In the genomic region with DNA sequence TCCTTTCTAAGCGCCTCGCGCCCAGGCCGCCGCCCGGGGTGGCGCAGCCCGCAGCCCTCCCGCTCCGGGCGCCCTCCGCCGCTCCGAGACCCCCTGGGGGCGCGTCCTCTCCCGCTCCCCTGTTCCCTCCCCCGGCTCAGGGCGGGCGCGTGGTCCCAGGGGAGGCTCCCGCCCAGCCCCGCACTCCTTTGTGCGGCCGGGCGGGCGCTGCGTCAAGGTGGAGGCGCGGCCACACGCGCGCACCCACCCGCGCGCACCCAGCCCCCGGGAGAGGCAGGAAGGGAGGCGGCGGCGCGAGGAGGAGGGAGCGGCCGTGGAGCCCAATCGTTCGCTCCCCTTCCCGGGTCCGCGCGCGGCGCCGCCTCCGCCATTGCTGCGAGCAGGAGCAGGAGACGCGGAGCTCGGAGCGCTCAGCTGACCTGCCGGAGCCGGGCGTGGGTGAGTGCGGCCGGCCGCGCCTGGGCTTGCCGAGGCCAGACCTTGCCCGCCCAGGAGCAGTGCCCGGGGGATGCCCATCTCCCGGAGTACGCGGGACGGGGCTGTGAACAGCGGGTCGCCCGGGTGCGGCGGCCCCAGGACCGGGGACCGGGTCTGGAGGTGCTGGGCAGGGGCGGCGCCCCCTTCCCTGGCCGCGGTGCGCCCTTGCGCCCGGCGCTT, we compare ENCODE assay signal across 9 cellular contexts. TPM values are rescaled to one million over a fixed set of nuclear protein-coding genes. Genes with fewer than 3 reads are reported as not detected.
DNase-seq lines count a peak whose midpoint lies in the region; ATAC-seq lines count a peak whose summit lies in the region.
"Had no signal": no experiment of that assay in that cellular context is flagged by ENCODE, and none has a peak within 500 bp of the region (broad histone marks: within the 10 kb centered on the region; RNA-seq: fewer than 3 reads in every experiment).

A gene with protein sequence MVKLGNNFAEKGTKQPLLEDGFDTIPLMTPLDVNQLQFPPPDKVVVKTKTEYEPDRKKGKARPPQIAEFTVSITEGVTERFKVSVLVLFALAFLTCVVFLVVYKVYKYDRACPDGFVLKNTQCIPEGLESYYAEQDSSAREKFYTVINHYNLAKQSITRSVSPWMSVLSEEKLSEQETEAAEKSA (plus strand): TSS at position 367 of the 657 bp plus-strand sequence. CDS start 528 bp downstream, outside the sequence.

- peak within 1 kb of the TSS; percentile 96 for H3K4me2 ChIP-seq in neuronal stem cell (ENCODE audit: insufficient read depth, low read length, poor library complexity, severe bottlenecking)

- H3K27ac ChIP-seq in HUES6 (ENCODE audit: low read depth, low read length) (no peak within 1 kb of the TSS), neuronal stem cell (replicated peaks; ENCODE audit: low read length) (no peak within 1 kb of the TSS)

- peak within 1 kb of the TSS; percentile 74 for H2AK5ac ChIP-seq in neuronal stem cell (ENCODE audit: low read depth, low read length)

- H2BK5ac ChIP-seq in neuronal stem cell (ENCODE audit: low read length): peak within 1 kb of the TSS; percentile 84

- H3K4ac ChIP-seq in neuronal stem cell (ENCODE audit: low read length): no peak within 1 kb of the TSS

- ATAC-seq in esophagus mucosa (peak; percentile 69), HG02840 (IDR thresholded peaks at IDR 0.05; ENCODE audit: low FRiP score, unreplicated experiment) (no peak)

- H3K27me3 ChIP-seq in HUES6 (ENCODE audit: control insufficient read depth, insufficient read depth, low read length) (peaks cover 87% of the 10 kb centered on the region), neuronal stem cell (ENCODE audit: control insufficient read depth in 3 of 3, insufficient read depth in 3 of 3, low read depth in 1 of 3, low read length in 3 of 3) (peaks cover 7 to 92% (median 34%) of the 10 kb centered on the region in 3 experiments)

- H3K36me3 ChIP-seq in HUES6 (ENCODE audit: control insufficient read depth, insufficient read depth, low read length) (peaks cover 4% of the 10 kb centered on the region; the same call in 1 of the 2 replicates), neuronal stem cell (replicated peaks in 1 of 2; ENCODE audit: control insufficient read depth in 2 of 2, insufficient read depth in 2 of 2, low read length in 2 of 2) (peaks cover 0 to 7% of the 10 kb centered on the region in 2 donors)

- H3K18ac ChIP-seq in neuronal stem cell (ENCODE audit: low read length): peak within 1 kb of the TSS; percentile 96

- H4K91ac ChIP-seq in neuronal stem cell (ENCODE audit: low read depth, low read length, poor library complexity): no peak within 1 kb of the TSS

- H2BK12ac ChIP-seq in neuronal stem cell (ENCODE audit: low read length): peak within 1 kb of the TSS; percentile 22

- peaks cover 18% of the 10 kb centered on the region for H3K4me1 ChIP-seq in HUES6 (ENCODE audit: control insufficient read depth, insufficient read depth, low read length)
- H3K4me1 ChIP-seq in neuronal stem cell (ENCODE audit: control insufficient read depth in 2 of 2, insufficient read depth in 1 of 2, low read depth in 1 of 2, low read length in 2 of 2): peaks cover 8 to 10% of the 10 kb centered on the region in 2 donors

- H3K9me3 ChIP-seq in HUES6 (ENCODE audit: control insufficient read depth, insufficient read depth, low read depth, low read length) (no peaks in the 10 kb centered on the region), neuronal stem cell (replicated peaks in 1 of 2; ENCODE audit: control insufficient read depth in 2 of 2, insufficient read depth in 1 of 2, low read depth in 1 of 2, low read length in 2 of 2) (no peaks in the 10 kb centered on the region)

- H3K23ac ChIP-seq in neuronal stem cell (ENCODE audit: low read depth, low read length, poor library complexity): peak within 1 kb of the TSS; percentile 69

- H3K4me3 ChIP-seq in HUES6 (ENCODE audit: low read depth, low read length) (peak within 1 kb of the TSS; percentile 73), neuronal stem cell (ENCODE audit: low read length in 2 of 2) (peak within 1 kb of the TSS; percentile 48 to 92)

- H2AFZ ChIP-seq in neuronal stem cell (ENCODE audit: low read length): peak within 1 kb of the TSS; percentile 94

- H2BK15ac ChIP-seq in neuronal stem cell (ENCODE audit: low read length): peak within 1 kb of the TSS; percentile 93

- H3K79me1 ChIP-seq in neuronal stem cell (ENCODE audit: low read depth, low read length): peaks cover 4% of the 10 kb centered on the region

- DNase-seq in AG08395 (ENCODE audit: low spot score) (peak; percentile 35), neuronal stem cell (ENCODE audit: low spot score) (peak; percentile 44), H4 (ENCODE audit: low spot score) (no peak), NOMO-1 treated with dmso at 0.1 percent for 144 hours (lab: John Stamatoyannopoulos, UW; ENCODE audit: unreplicated experiment) (no peak)
- DNase-seq in activated CD8-positive, alpha-beta memory T cell treated with anti-CD3 and anti-CD28 coated beads, Interleukin-2, amount 50 U/mL, for 4 hours: peak; percentile 43

- WGBS in neuronal stem cell (ENCODE audit: extremely low coverage in 2 of 2, insufficient read length in 2 of 2, insufficient replicate concordance in 1 of 2), 2 donors: no CpG with 5 or more reads among the region's 87 CpGs

- H4K8ac ChIP-seq in neuronal stem cell (ENCODE audit: low read depth, low read length): no peak within 1 kb of the TSS

- no peak within 1 kb of the TSS for H2BK120ac ChIP-seq in neuronal stem cell (ENCODE audit: low read depth, low read length)

- H3K14ac ChIP-seq in neuronal stem cell (ENCODE audit: low read length): peak within 1 kb of the TSS; percentile 92

- H3K9ac ChIP-seq in HUES6 (ENCODE audit: low read length): peak within 1 kb of the TSS; percentile 55
- H3K9ac ChIP-seq in neuronal stem cell (ENCODE audit: low read depth, low read length, poor library complexity): peak within 1 kb of the TSS; percentile 91

RNA-seq across cellular contexts. Expression of the gene that starts here (rescaled TPM):
- 58.5 TPM for total RNA-seq in esophagus mucosa
- 40.6 TPM for polyA plus RNA-seq in neuronal stem cell (2013, experiment 1 of 2)
- 39.6 TPM for polyA plus RNA-seq in neuronal stem cell (2013, experiment 2 of 2)
- 7.5 and 8.9 TPM in 2 replicates for total RNA-seq in H4 (2014; rRNA removed; shearing (Covaris generic))
- total RNA-seq: glomerular endothelial cell had no signal

Comparison
In these comparisons a context has a peak if more than half of its experiments do, and no peak if none do; other contexts are left out.
1. DNase-seq: peak in AG08395 (single experiment), activated CD8-positive, alpha-beta memory T cell treated with anti-CD3 and anti-CD28 coated beads, Interleukin-2, amount 50 U/mL, for 4 hours (single experiment) and neuronal stem cell (single experiment); none in H4 (single experiment) and NOMO-1 treated with dmso at 0.1 percent for 144 hours (single experiment).